18 cellular contexts compared by ENCODE assay signal in genomic region chr3:134693226-134693625, GRCh38. TPM values are rescaled to one million over a fixed set of nuclear protein-coding genes. Genes with fewer than 3 reads are reported as not detected.
A peak's percentile ranks its signal among the peaks of the same experiment; 100 is the strongest.
DNase-seq lines count a peak whose midpoint lies in the region; ATAC-seq, FAIRE-seq and TF ChIP-seq lines count a peak whose summit lies in the region.
"Had no signal": no experiment of that assay in that cellular context is flagged by ENCODE, and none has a peak within 500 bp of the region (broad histone marks: within the 10 kb centered on the region; RNA-seq: fewer than 3 reads in every experiment).

No MANE protein-coding gene starts in this region.

- FAIRE-seq in HTR-8/SVneo (lab: Jason Lieb, UNC): no peak
- FAIRE-seq: A549, G401.6, GM12891 had no signal

- no peak for ATAC-seq in HG02588 (IDR thresholded peaks at IDR 0.05; ENCODE audit: unreplicated experiment)
- ATAC-seq: A549 had no signal

- TF ChIP-seq CTCF in fibroblast of the aortic adventitia (IDR thresholded peaks at IDR 0.05; ENCODE audit: insufficient read depth, low read length): no peak

- H3K4me3 ChIP-seq in fibroblast of the aortic adventitia (ENCODE audit: low read depth, low read length): no peak overlapping the region
- H3K4me3 ChIP-seq: A549, GM23248, HAP-1 had no signal

- DNase-seq in DMS 273 (lab: John Stamatoyannopoulos, UW; ENCODE audit: unreplicated experiment) (peak; percentile 23), DMS 273 treated with DMSO at 0.1 percent for 48 hours (lab: John Stamatoyannopoulos, UW) (no peak), NCI-H446 (lab: John Stamatoyannopoulos, UW) (peak; percentile 29 to 57), fibroblast of the aortic adventitia (ENCODE audit: low read depth) (peak; percentile 61), NCI-H526 (lab: John Stamatoyannopoulos, UW) (no peak), HTR-8/SVneo (ENCODE audit: insufficient read length, low spot score) (no peak)
- DNase-seq: AML-193; CD4-positive, alpha-beta memory T cell; DMS53; DND-41; EL had no signal

RNA-seq across cellular contexts. Expression of gene KY, which starts 42.4 kb away (rescaled TPM):
- 1.6 and 10.5 TPM in 2 replicates for total RNA-seq in fibroblast of the aortic adventitia (ENCODE audit: low replicate concordance)
- total RNA-seq: CD4-positive, alpha-beta memory T cell; HT-29 had no signal

Comparison
In these comparisons a context has a peak if more than half of its experiments do, and no peak if none do; other contexts are left out.
1. DNase-seq: peak in DMS 273 (single experiment), NCI-H446 (2 of 2) and fibroblast of the aortic adventitia (single experiment); none in DMS 273 treated with DMSO at 0.1 percent for 48 hours (single experiment), NCI-H526 (0 of 2) and HTR-8/SVneo (single experiment).